Comparison of ENCODE assay signal across 9 cellular contexts in the genomic region with DNA sequence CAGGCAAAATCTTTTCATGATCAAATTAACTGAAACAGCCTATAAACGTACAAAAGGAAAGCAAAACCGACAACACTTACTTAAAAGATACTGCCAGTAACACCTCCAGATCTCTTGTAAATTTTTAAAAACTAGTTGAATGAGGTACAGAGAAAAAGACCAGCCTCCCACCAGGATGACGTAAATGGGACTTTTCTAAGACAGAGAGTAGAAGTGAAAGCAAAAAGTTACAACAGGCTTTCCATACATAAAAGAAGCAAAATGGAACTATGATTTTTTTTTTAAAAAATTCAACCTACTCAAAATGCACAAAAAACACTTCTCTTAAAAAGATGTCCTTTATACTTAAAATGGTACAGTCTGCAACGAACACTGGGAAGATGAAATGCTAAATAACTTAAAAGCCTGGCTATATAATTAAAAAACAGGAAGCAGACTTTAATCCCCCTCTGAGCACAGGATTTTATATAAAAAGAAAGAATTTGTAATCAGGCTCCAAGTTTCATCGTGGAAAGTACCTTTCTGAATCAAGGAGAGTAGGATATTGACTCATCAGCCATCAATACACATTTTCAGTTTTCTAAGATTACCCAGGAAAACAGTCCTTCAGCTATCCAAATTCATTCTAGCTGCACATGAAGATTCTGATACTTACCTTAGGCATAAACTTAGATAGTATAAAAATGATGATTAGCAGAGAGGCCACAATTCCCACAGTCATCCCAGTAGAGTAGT. TPM values are rescaled to one million over a fixed set of nuclear protein-coding genes. Genes with fewer than 3 reads are reported as not detected.
DNase-seq lines count a peak whose midpoint lies in the region; ATAC-seq and TF ChIP-seq lines count a peak whose summit lies in the region.
"Had no signal": no experiment of that assay in that cellular context is flagged by ENCODE, and none has a peak within 500 bp of the region (broad histone marks: within the 10 kb centered on the region; RNA-seq: fewer than 3 reads in every experiment).

No MANE protein-coding gene starts in this region.

- peaks cover 9% of the 10 kb centered on the region for H3K79me2 ChIP-seq in OCI-LY3 (ENCODE audit: low read length)

- H3K36me3 ChIP-seq in OCI-LY3 (replicated peaks; ENCODE audit: low read depth, low read length): peaks cover 44% of the 10 kb centered on the region

- no peaks in the 10 kb centered on the region for H4K20me1 ChIP-seq in OCI-LY3 (ENCODE audit: insufficient read depth, low read length)

- ATAC-seq in HG02571 (IDR thresholded peaks at IDR 0.05; ENCODE audit: unreplicated experiment): peak; percentile 76

- POLR2A ChIA-PET in GM10248 (lab: Yijun Ruan, JAX): no interaction called here

- H3K27ac ChIP-seq in OCI-LY3 (ENCODE audit: low read length): peak overlapping the region; percentile 95

- peak; percentile 79 for DNase-seq in GM10248 (ENCODE audit: extremely low spot score)
- peak; percentile 48 for DNase-seq in fibroblast of villous mesenchyme (ENCODE audit: low read depth)
- DNase-seq in DMS53 treated with DMSO at 0.1 percent for 48 hours (lab: John Stamatoyannopoulos, UW; ENCODE audit: unreplicated experiment): no peak
- no peak for DNase-seq in COR-L47 (lab: John Stamatoyannopoulos, UW)
- no peak for DNase-seq in NCI-H128 (lab: John Stamatoyannopoulos, UW; ENCODE audit: unreplicated experiment)
- no peak for DNase-seq in NCI-H82 treated with DMSO at 0.1 percent for 48 hours (lab: John Stamatoyannopoulos, UW; ENCODE audit: unreplicated experiment)

- TF ChIP-seq CTCF in GM10248 (IDR thresholded peaks at IDR 0.05; ENCODE audit: control extremely low read depth, extremely low read depth, low read depth, missing control alignments) (no peak), OCI-LY3 (IDR thresholded peaks at IDR 0.05; ENCODE audit: low read depth, low read length) (no peak), fibroblast of villous mesenchyme (IDR thresholded peaks at IDR 0.05; ENCODE audit: insufficient read depth, low read depth, low read length) (no peak)

- CTCF ChIA-PET in GM10248 (lab: Yijun Ruan, JAX): interaction anchor here (1.0 to 13.4 kb wide), 10 partner anchors 9 to 63 kb away, joined by 3 to 224 read pairs (median 6); a partner anchor contains a TSS

- H3K4me3 ChIP-seq in OCI-LY3 (ENCODE audit: low read length): peak overlapping the region; percentile 64
- no peak overlapping the region for H3K4me3 ChIP-seq in fibroblast of villous mesenchyme (ENCODE audit: low read depth, low read length)

- peak overlapping the region; percentile 76 for H3K4me2 ChIP-seq in OCI-LY3 (ENCODE audit: low read length)

- peaks cover 36% of the 10 kb centered on the region for H3K4me1 ChIP-seq in OCI-LY3 (ENCODE audit: low read length)

- H3K9me3 ChIP-seq in OCI-LY3 (ENCODE audit: insufficient read depth, low read length): no peaks in the 10 kb centered on the region

- H3K27me3 ChIP-seq in OCI-LY3 (ENCODE audit: low read depth, low read length): no peaks in the 10 kb centered on the region

- peak overlapping the region; percentile 63 for H3K9ac ChIP-seq in OCI-LY3 (ENCODE audit: low read length)

- no peak overlapping the region for H2AFZ ChIP-seq in OCI-LY3 (ENCODE audit: low read depth, low read length)

RNA-seq across cellular contexts. Expression of a gene that starts 14.2 kb away (rescaled TPM):
- total RNA-seq in fibroblast of villous mesenchyme: under 0.01 TPM in 1 of 2 replicates, not detected in the other

RNA-seq across cellular contexts. Expression of a gene that starts 14.4 kb away (rescaled TPM):
- 10.0 and 19.0 TPM in 2 replicates for total RNA-seq in fibroblast of villous mesenchyme

RNA-seq across cellular contexts. Expression of a gene that starts 24.8 kb away (rescaled TPM):
- total RNA-seq in fibroblast of villous mesenchyme: 38.0 and 39.6 TPM in 2 replicates

RNA-seq across cellular contexts. Expression of a gene that starts 47.0 kb away (rescaled TPM):
- 81.5 and 81.6 TPM in 2 replicates for total RNA-seq in fibroblast of villous mesenchyme

RNA-seq across cellular contexts. Expression of a gene that starts 47.8 kb away (rescaled TPM):
- total RNA-seq in fibroblast of villous mesenchyme: 0.43 TPM in 1 of 2 replicates, not detected in the other
- total RNA-seq: pulmonary artery endothelial cell had no signal

Comparison
In these comparisons a context has a peak if more than half of its experiments do, and no peak if none do; other contexts are left out.
1. DNase-seq: peak in GM10248 (single experiment) and fibroblast of villous mesenchyme (single experiment); none in DMS53 treated with DMSO at 0.1 percent for 48 hours (single experiment), COR-L47 (single experiment), NCI-H128 (single experiment) and NCI-H82 treated with DMSO at 0.1 percent for 48 hours (single experiment).